Comparison of ENCODE assay signal across 14 cellular contexts in the genomic region with DNA sequence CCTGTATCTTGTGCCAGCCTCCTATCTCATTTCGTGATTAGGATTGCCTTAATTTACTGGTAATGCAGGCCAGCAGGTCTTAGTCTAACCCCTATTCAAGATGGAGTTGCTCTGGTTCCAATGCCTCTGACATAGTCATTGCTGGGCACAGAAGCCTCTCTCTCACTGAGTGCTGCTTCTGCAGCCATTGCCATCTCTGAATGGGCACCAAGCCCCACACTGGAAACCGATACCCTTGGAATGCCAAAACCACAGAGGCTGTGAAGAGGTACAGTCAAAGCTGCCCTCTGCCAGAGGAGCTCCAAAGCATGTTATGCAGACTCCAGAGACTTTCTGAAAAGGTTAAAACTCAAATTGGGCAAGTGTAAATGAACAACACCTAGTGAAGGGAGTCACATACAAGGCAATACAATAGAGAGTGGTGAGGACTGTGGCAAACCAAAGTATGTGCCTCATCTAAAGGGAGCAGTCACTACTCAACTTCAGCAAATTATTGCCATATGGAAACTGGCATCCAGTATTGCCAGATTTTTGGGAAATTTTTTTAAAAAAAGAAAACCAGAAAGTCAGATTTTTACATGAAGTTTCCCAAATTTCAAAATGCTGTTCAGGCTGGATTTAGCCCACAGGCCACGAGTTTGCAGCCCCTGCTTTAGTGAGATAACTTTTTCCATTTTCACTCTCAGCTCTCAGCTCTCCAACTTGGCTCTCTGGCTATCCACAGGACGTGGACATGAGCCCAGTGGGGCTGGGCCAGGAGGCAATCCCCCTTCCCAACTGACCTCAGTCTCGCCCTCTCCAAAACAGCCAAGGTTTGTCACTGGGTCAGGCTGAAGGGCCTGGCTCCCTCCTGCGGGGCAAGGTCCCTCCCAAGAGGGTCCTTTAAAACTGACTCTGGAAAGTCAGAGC. TPM values are rescaled to one million over a fixed set of nuclear protein-coding genes. Genes with fewer than 3 reads are reported as not detected.
A peak's percentile ranks its signal among the peaks of the same experiment; 100 is the strongest.
DNase-seq lines count a peak whose midpoint lies in the region; ATAC-seq and TF ChIP-seq lines count a peak whose summit lies in the region.
"Had no signal": no experiment of that assay in that cellular context is flagged by ENCODE, and none has a peak within 500 bp of the region (broad histone marks: within the 10 kb centered on the region; RNA-seq: fewer than 3 reads in every experiment).

No MANE protein-coding gene starts in this region.

- WGBS in transverse colon (ENCODE audit: low coverage in 1 of 2), 2 donors, result 64 to 73% methylated on average over 1 to 6 of the region's 6 CpGs
- WGBS in body of pancreas, 2 donors, result 65 to 72% methylated on average over 6 of the region's 6 CpGs

- TF ChIP-seq CTCF in Peyer's patch (IDR thresholded peaks at IDR 0.05), result no peak
- no peak for TF ChIP-seq CTCF in fibroblast of lung (conservative IDR thresholded peaks at IDR 0.05 in 1 of 2, IDR thresholded peaks at IDR 0.05 in 1 of 2; ENCODE audit: low read depth in 1 of 2, low read length in 2 of 2)
- TF ChIP-seq CTCF in neural crest cell (conservative IDR thresholded peaks at IDR 0.05), result no peak
- no peak for TF ChIP-seq CTCF in transverse colon (IDR thresholded peaks at IDR 0.05)
- TF ChIP-seq CTCF in body of pancreas (IDR thresholded peaks at IDR 0.05), result no peak

- no peak overlapping the region for H3K4me2 ChIP-seq in fibroblast of lung (ENCODE audit: extremely low read depth, insufficient read depth, low read length)

- H4K20me1 ChIP-seq in fibroblast of lung (ENCODE audit: control insufficient read depth, extremely low read depth, insufficient read depth, low read length), result no peaks in the 10 kb centered on the region

- no peaks in the 10 kb centered on the region for H3K36me3 ChIP-seq in Peyer's patch
- no peaks in the 10 kb centered on the region for H3K36me3 ChIP-seq in fibroblast of lung (ENCODE audit: control insufficient read depth, insufficient read depth, low read length)
- H3K36me3 ChIP-seq in transverse colon, result no peaks in the 10 kb centered on the region
- H3K36me3 ChIP-seq in body of pancreas (replicated peaks in 1 of 2; ENCODE audit: insufficient read depth in 1 of 2, low read depth in 2 of 2), result no peaks in the 10 kb centered on the region
- H3K36me3 ChIP-seq: brain microvascular endothelial cell had no signal

- H3K27me3 ChIP-seq in Peyer's patch (no peaks in the 10 kb centered on the region), fibroblast of lung (ENCODE audit: control insufficient read depth, insufficient read depth, low read length) (no peaks in the 10 kb centered on the region), transverse colon (peaks cover 39% of the 10 kb centered on the region), body of pancreas (peaks cover 0 to 21% of the 10 kb centered on the region in 2 donors)
- H3K27me3 ChIP-seq: brain microvascular endothelial cell had no signal

- no peaks in the 10 kb centered on the region for H3K9me3 Mint-ChIP-seq in neural crest cell
- no peaks in the 10 kb centered on the region for H3K9me3 Mint-ChIP-seq in activated naive CD8-positive, alpha-beta T cell treated with anti-CD3 and anti-CD28 coated beads, Interleukin-2, amount 50 U/mL, for 24 hours
- H3K9me3 Mint-ChIP-seq in stimulated activated naive B cell treated with anti-CD40 and anti-IgM and Interleukin-4, amounts not matched to agents 10 μg/mL and 1 μg/mL and 100 μg/mL, for 72 hours, result no peaks in the 10 kb centered on the region
- H3K9me3 Mint-ChIP-seq: endodermal cell had no signal

- H3K79me2 ChIP-seq in fibroblast of lung (ENCODE audit: control insufficient read depth, insufficient read depth, low read length), result peaks cover 22% of the 10 kb centered on the region

- H3K4me3 ChIP-seq in Peyer's patch, result no peak overlapping the region
- no peak overlapping the region for H3K4me3 ChIP-seq in fibroblast of lung (replicated peaks in 1 of 4; ENCODE audit: control extremely low read depth in 1 of 4, insufficient read depth in 1 of 4, low read depth in 3 of 4, low read length in 4 of 4)
- no peak overlapping the region for H3K4me3 ChIP-seq in transverse colon
- H3K4me3 ChIP-seq in body of pancreas, result no peak overlapping the region

- no peak overlapping the region for H2AFZ ChIP-seq in fibroblast of lung (ENCODE audit: low read length)

- intact Hi-C loops in transverse colon (cut with DNase I; ENCODE audit: low total_unique reads) (no loop called here), body of pancreas (cut with DNase I) (no loop called here)

- ATAC-seq in body of pancreas, result no peak
- ATAC-seq in activated naive CD8-positive, alpha-beta T cell treated with anti-CD3 and anti-CD28 coated beads, Interleukin-2, amount 50 U/mL, for 24 hours, result no peak
- ATAC-seq in stimulated activated naive B cell treated with anti-CD40 and anti-IgM and Interleukin-4, amounts not matched to agents 10 μg/mL and 1 μg/mL and 100 μg/mL, for 72 hours (replicated peaks), result no peak

- no peak overlapping the region for H3K27ac Mint-ChIP-seq in neural crest cell (ENCODE audit: unreplicated experiment)
- H3K27ac Mint-ChIP-seq in activated naive CD8-positive, alpha-beta T cell treated with anti-CD3 and anti-CD28 coated beads, Interleukin-2, amount 50 U/mL, for 24 hours, result no peak overlapping the region
- no peak overlapping the region for H3K27ac Mint-ChIP-seq in stimulated activated naive B cell treated with anti-CD40 and anti-IgM and Interleukin-4, amounts not matched to agents 10 μg/mL and 1 μg/mL and 100 μg/mL, for 72 hours
- H3K27ac Mint-ChIP-seq: CD4-positive, CD25-positive, alpha-beta regulatory T cell; endodermal cell had no signal

- peaks cover 25% of the 10 kb centered on the region for H3K4me1 Mint-ChIP-seq in neural crest cell
- H3K4me1 Mint-ChIP-seq in activated naive CD8-positive, alpha-beta T cell treated with anti-CD3 and anti-CD28 coated beads, Interleukin-2, amount 50 U/mL, for 24 hours, result no peaks in the 10 kb centered on the region
- H3K4me1 Mint-ChIP-seq in stimulated activated naive B cell treated with anti-CD40 and anti-IgM and Interleukin-4, amounts not matched to agents 10 μg/mL and 1 μg/mL and 100 μg/mL, for 72 hours, result peaks cover 0 to 1% of the 10 kb centered on the region in 2 donors
- H3K4me1 Mint-ChIP-seq: CD4-positive, CD25-positive, alpha-beta regulatory T cell had no signal

- DNase-seq in Peyer's patch (no peak), fibroblast of lung (ENCODE audit: low read depth in 2 of 2) (no peak), neural crest cell (ENCODE audit: low read depth, low spot score) (no peak), transverse colon (no peak), body of pancreas (no peak), T1000 (lab: John Stamatoyannopoulos, UW) (no peak)
- DNase-seq in activated naive CD8-positive, alpha-beta T cell treated with anti-CD3 and anti-CD28 coated beads, Interleukin-2, amount 50 U/mL, for 24 hours, result no peak
- no peak for DNase-seq in stimulated activated naive B cell treated with anti-CD40 and anti-IgM and Interleukin-4, amounts not matched to agents 10 μg/mL and 1 μg/mL and 100 μg/mL, for 72 hours
- DNase-seq: activated CD4-positive, alpha-beta T cell treated with anti-CD3 and anti-CD28 coated beads, Interleukin-2, amount 50 U/mL, for 4 hours; brain microvascular endothelial cell; CD4-positive, CD25-positive, alpha-beta regulatory T cell; endodermal cell; hippocampal formation; stimulated activated CD4-positive, alpha-beta T cell treated with anti-CD3 and anti-CD28 coated beads, Interleukin-2, amount 100 ng/mL, for 24 hours had no signal

- H3K4me1 ChIP-seq in Peyer's patch (no peaks in the 10 kb centered on the region), fibroblast of lung (ENCODE audit: control insufficient read depth, extremely low read depth, insufficient read depth, low read length) (peaks cover 13% of the 10 kb centered on the region), transverse colon (peaks cover 0 to 11% (median 5%) of the 10 kb centered on the region in 4 donors), body of pancreas (peaks cover 22% of the 10 kb centered on the region)

- H3K27ac ChIP-seq in Peyer's patch (peak overlapping the region; percentile 41 to 94 (median 54)), fibroblast of lung (ENCODE audit: insufficient read depth, low read length) (peak overlapping the region; percentile 34), transverse colon (peak overlapping the region; percentile 76 to 85 (median 81)), body of pancreas (no peak overlapping the region)
- H3K27ac ChIP-seq: brain microvascular endothelial cell had no signal

- H3K9me3 ChIP-seq in Peyer's patch (no peaks in the 10 kb centered on the region), fibroblast of lung (ENCODE audit: control insufficient read depth, insufficient read depth, low read depth, low read length) (no peaks in the 10 kb centered on the region), transverse colon (no peaks in the 10 kb centered on the region), body of pancreas (no peaks in the 10 kb centered on the region)

- TF ChIP-seq POLR2A in Peyer's patch (IDR thresholded peaks at IDR 0.05) (no peak), transverse colon (IDR thresholded peaks at IDR 0.05) (no peak), body of pancreas (IDR thresholded peaks at IDR 0.05) (no peak)

- peak overlapping the region; percentile 48 for H3K4me3 Mint-ChIP-seq in neural crest cell
- H3K4me3 Mint-ChIP-seq in activated naive CD8-positive, alpha-beta T cell treated with anti-CD3 and anti-CD28 coated beads, Interleukin-2, amount 50 U/mL, for 24 hours, result no peak overlapping the region
- no peak overlapping the region for H3K4me3 Mint-ChIP-seq in stimulated activated naive B cell treated with anti-CD40 and anti-IgM and Interleukin-4, amounts not matched to agents 10 μg/mL and 1 μg/mL and 100 μg/mL, for 72 hours
- H3K4me3 Mint-ChIP-seq: CD4-positive, CD25-positive, alpha-beta regulatory T cell; endodermal cell had no signal

- H3K27me3 Mint-ChIP-seq in neural crest cell (ENCODE audit: low read depth), result peaks cover 12% of the 10 kb centered on the region
- peaks cover 32% of the 10 kb centered on the region for H3K27me3 Mint-ChIP-seq in activated naive CD8-positive, alpha-beta T cell treated with anti-CD3 and anti-CD28 coated beads, Interleukin-2, amount 50 U/mL, for 24 hours
- peaks cover 42 to 51% of the 10 kb centered on the region in 2 donors for H3K27me3 Mint-ChIP-seq in stimulated activated naive B cell treated with anti-CD40 and anti-IgM and Interleukin-4, amounts not matched to agents 10 μg/mL and 1 μg/mL and 100 μg/mL, for 72 hours

- H3K9ac ChIP-seq in fibroblast of lung (ENCODE audit: insufficient read depth, low read length), result no peak overlapping the region

- in situ Hi-C loops in transverse colon (cut with MboI; ENCODE audit: low pct_ligation_motif_present in 1 of 4, low pct_unique_long_range_greater_than_20kb in 1 of 4, low sequenced_read_pairs in 3 of 4), result no loop called here

- H3K36me3 Mint-ChIP-seq in neural crest cell (ENCODE audit: low read depth), result no peaks in the 10 kb centered on the region
- H3K36me3 Mint-ChIP-seq in activated naive CD8-positive, alpha-beta T cell treated with anti-CD3 and anti-CD28 coated beads, Interleukin-2, amount 50 U/mL, for 24 hours (ENCODE audit: low read depth), result no peaks in the 10 kb centered on the region
- H3K36me3 Mint-ChIP-seq in stimulated activated naive B cell treated with anti-CD40 and anti-IgM and Interleukin-4, amounts not matched to agents 10 μg/mL and 1 μg/mL and 100 μg/mL, for 72 hours, result no peaks in the 10 kb centered on the region
- H3K36me3 Mint-ChIP-seq: CD4-positive, CD25-positive, alpha-beta regulatory T cell had no signal

- TF ChIP-seq EP300 in transverse colon (IDR thresholded peaks at IDR 0.05; ENCODE audit: low read depth), result no peak

RNA-seq across cellular contexts. Expression of a gene that starts 2.1 kb away (rescaled TPM):
- 100 to 1,000 TPM in 3 of 4 donors, 10 to 100 TPM in 1; 52.2 to 214 (median 123) TPM for total RNA-seq in Peyer's patch
- 1,311 and 1,457 TPM in 2 replicates for total RNA-seq in fibroblast of lung
- 760 and 1,609 TPM in 2 replicates for polyA plus RNA-seq in fibroblast of lung
- 608 and 1,202 TPM in 2 replicates for polyA plus RNA-seq in fibroblast of lung (2012)
- 617 and 1,278 TPM in 2 replicates for polyA minus RNA-seq in fibroblast of lung (ENCODE audit: low replicate concordance)
- 138 and 153 TPM in 2 replicates for total RNA-seq in neural crest cell
- total RNA-seq in transverse colon, result 100 to 1,000 TPM in 1 of 4 donors, 10 to 100 TPM in 3; 52.7 to 105 (median 73.1) TPM
- total RNA-seq in body of pancreas, result 10 to 100 TPM; 58.7 to 76.0 TPM
- polyA plus RNA-seq: CD4-positive, CD25-positive, alpha-beta regulatory T cell had no signal

RNA-seq across cellular contexts. Expression of a gene that starts 32.0 kb away (rescaled TPM):
- 10 to 100 TPM in 2 of 4 donors, 1 to 10 TPM in 2; 4.6 to 66.0 (median 10.9) TPM for total RNA-seq in Peyer's patch
- total RNA-seq in fibroblast of lung, result 13.1 and 17.8 TPM in 2 replicates
- 10.2 and 13.6 TPM in 2 replicates for polyA plus RNA-seq in fibroblast of lung
- polyA plus RNA-seq in fibroblast of lung (2012), result 5.4 and 9.0 TPM in 2 replicates
- 3.4 and 5.3 TPM in 2 replicates for polyA minus RNA-seq in fibroblast of lung (ENCODE audit: low replicate concordance)
- total RNA-seq in neural crest cell, result 7.2 and 7.9 TPM in 2 replicates
- 10 to 100 TPM in 1 of 4 donors, 1 to 10 TPM in 3; 1.6 to 11.6 (median 6.2) TPM for total RNA-seq in transverse colon
- total RNA-seq in body of pancreas, result 1 to 10 TPM; 3.3 to 9.1 TPM

Comparison
In these comparisons a context has a peak if more than half of its experiments do, and no peak if none do; other contexts are left out.
1. H3K27ac ChIP-seq: peak in Peyer's patch (4 of 4), fibroblast of lung (single experiment) and transverse colon (4 of 4); none in body of pancreas (0 of 4).